In genomic region chr13:97408938-97409337, GRCh38 we compare ENCODE assay signal across 20 cellular contexts. TPM values are rescaled to one million over a fixed set of nuclear protein-coding genes. Genes with fewer than 3 reads are reported as not detected.
DNase-seq lines count a peak whose midpoint lies in the region; ATAC-seq, FAIRE-seq and TF ChIP-seq lines count a peak whose summit lies in the region.
"Had no signal": no experiment of that assay in that cellular context is flagged by ENCODE, and none has a peak within 500 bp of the region (broad histone marks: within the 10 kb centered on the region; RNA-seq: fewer than 3 reads in every experiment).

No MANE protein-coding gene starts in this region.

- no peak overlapping the region for H3K27ac ChIP-seq in HepG2 (ENCODE audit: extremely low read length, insufficient read depth, low read length)
- no peak overlapping the region for H3K27ac ChIP-seq in right lobe of liver
- H3K27ac ChIP-seq in GM12878 (ENCODE audit: control insufficient read depth, insufficient read depth): no peak overlapping the region
- H3K27ac ChIP-seq: 22Rv1; A549; BLaER1 treated with 17β-estradiol and CSF1 and Interleukin-3, amounts not matched to agents 10 nM and 100 nM; C4-2B had no signal

- intact Hi-C loops in HepG2 (cut with micrococcal nuclease; ENCODE audit: unreplicated experiment): no loop called here
- intact Hi-C loops in right lobe of liver (cut with DNase I): no loop called here
- intact Hi-C loops in GM12878 (cut with micrococcal nuclease; ENCODE audit: unreplicated experiment): no loop called here

- no peak for TF ChIP-seq CTCF in HepG2 (CRISPR knock-in tag; IDR thresholded peaks at IDR 0.05)
- no peak for TF ChIP-seq CTCF in right lobe of liver (IDR thresholded peaks at IDR 0.05)
- TF ChIP-seq CTCF in GM12878 (IDR thresholded peaks at IDR 0.05 in 2 of 3, conservative IDR thresholded peaks at IDR 0.05 in 1 of 3; ENCODE audit: control insufficient read depth in 2 of 3, extremely low read depth in 1 of 3, insufficient read depth in 1 of 3, low read depth in 3 of 3, low read length in 3 of 3): no peak

- SMC1A ChIA-PET in GM12878 (lab: Charles Lee; ENCODE audit: uncharacterized antibody, unreplicated experiment): no interaction called here

- TF ChIP-seq EP300 in HepG2 (IDR thresholded peaks at IDR 0.05; ENCODE audit: low read depth in 2 of 2, low read length in 2 of 2) (no peak), HepG2 (CRISPR knock-in tag; IDR thresholded peaks at IDR 0.05; ENCODE audit: borderline replicate concordance) (no peak), GM12878 (IDR thresholded peaks at IDR 0.05; ENCODE audit: borderline replicate concordance in 1 of 2, control insufficient read depth in 1 of 2, low read depth in 2 of 2, low read length in 2 of 2) (no peak)

- no peaks in the 10 kb centered on the region for H3K79me2 ChIP-seq in HepG2 (ENCODE audit: insufficient read depth, low read length)
- no peaks in the 10 kb centered on the region for H3K79me2 ChIP-seq in GM12878 (ENCODE audit: control insufficient read depth, insufficient read depth, low read length)

- no peak for TF ChIP-seq POLR2A in HepG2 (IDR thresholded peaks at IDR 0.05; ENCODE audit: insufficient read depth in 1 of 2, low read depth in 2 of 2, low read length in 2 of 2)
- no peak for TF ChIP-seq POLR2A in right lobe of liver (IDR thresholded peaks at IDR 0.05)
- TF ChIP-seq POLR2A in GM12878 (IDR thresholded peaks at IDR 0.05; ENCODE audit: low read depth, low read length): no peak

- no peak for TF ChIP-seq RAD21 in HepG2 (CRISPR knock-in tag; IDR thresholded peaks at IDR 0.05)
- no peak for TF ChIP-seq RAD21 in GM12878 (IDR thresholded peaks at IDR 0.05; ENCODE audit: insufficient read depth, low read depth, low read length)

- ATAC-seq in HepG2: no peak
- ATAC-seq in right lobe of liver: no peak
- no peak for ATAC-seq in GM12878
- ATAC-seq in HG03571 (IDR thresholded peaks at IDR 0.05; ENCODE audit: unreplicated experiment): no peak
- ATAC-seq: A549; CD8-positive, alpha-beta T cell had no signal

- H3K4me3 ChIP-seq in HepG2 (replicated peaks in 1 of 3; ENCODE audit: insufficient read depth in 1 of 3, low read depth in 2 of 3, low read length in 3 of 3): no peak overlapping the region
- no peak overlapping the region for H3K4me3 ChIP-seq in right lobe of liver
- H3K4me3 ChIP-seq in GM12878: no peak overlapping the region
- H3K4me3 ChIP-seq: A549; BLaER1 treated with 17β-estradiol and CSF1 and Interleukin-3, amounts not matched to agents 10 nM and 100 nM had no signal

- POLR2A ChIA-PET in HepG2 (lab: Yijun Ruan, JAX): no interaction called here
- POLR2A ChIA-PET in GM12878 (lab: Charles Lee): no interaction called here

- H3K36me3 ChIP-seq in HepG2 (replicated peaks in 1 of 2; ENCODE audit: control insufficient read depth in 1 of 2, insufficient read depth in 2 of 2, low read length in 2 of 2): no peaks in the 10 kb centered on the region
- no peaks in the 10 kb centered on the region for H3K36me3 ChIP-seq in right lobe of liver
- no peaks in the 10 kb centered on the region for H3K36me3 ChIP-seq in GM12878 (ENCODE audit: control insufficient read depth in 2 of 2, insufficient read depth in 2 of 2, low read length in 1 of 2)
- H3K36me3 ChIP-seq: BLaER1 treated with 17β-estradiol and CSF1 and Interleukin-3, amounts not matched to agents 10 nM and 100 nM had no signal

- H2AFZ ChIP-seq in HepG2 (ENCODE audit: low read length) (no peak overlapping the region), GM12878 (ENCODE audit: control insufficient read depth, low read depth, low read length) (no peak overlapping the region)

- no peaks in the 10 kb centered on the region for H4K20me1 ChIP-seq in HepG2 (ENCODE audit: insufficient read depth, low read length)
- H4K20me1 ChIP-seq in GM12878 (ENCODE audit: control insufficient read depth, insufficient read depth): no peaks in the 10 kb centered on the region
- H4K20me1 ChIP-seq: BLaER1 treated with 17β-estradiol and CSF1 and Interleukin-3, amounts not matched to agents 10 nM and 100 nM had no signal

- H3K9me3 ChIP-seq in HepG2 (ENCODE audit: low read length) (no peaks in the 10 kb centered on the region), right lobe of liver (no peaks in the 10 kb centered on the region), GM12878 (replicated peaks; ENCODE audit: control insufficient read depth, insufficient read depth, low read length) (no peaks in the 10 kb centered on the region)
- H3K9me3 ChIP-seq: A549 had no signal

- FAIRE-seq in HepG2 (lab: Jason Lieb, UNC) (no peak), GM12878 (lab: Jason Lieb, UNC) (no peak)
- FAIRE-seq: A549, D721Med, G401.6, GM12892, GM18507 had no signal

- in situ Hi-C loops in HepG2 (cut with HindIII; ENCODE audit: extremely low pct_ligation_motif_present, low pct_unique_long_range_greater_than_20kb) (no loop called here), GM12878 (cut with MboI) (no loop called here)

- BruUV-seq in HepG2 (replicated peaks; lab: Mats Ljungman, UMichigan): no TSS peak
- no TSS peak for BruUV-seq in GM12878 (replicated peaks; lab: Mats Ljungman, UMichigan)

- CTCF ChIA-PET in HepG2 (lab: Yijun Ruan, JAX; ENCODE audit: low intra/inter-chr PET ratio, low total read pairs): no interaction called here
- CTCF ChIA-PET in GM12878 (lab: Yijun Ruan, JAX): interaction anchor here (1.1 kb wide), 1 partner anchor 18 kb away, joined by 3 read pairs; no protein-coding TSS in a partner anchor

- H3K9ac ChIP-seq in HepG2 (ENCODE audit: insufficient read depth, low read depth, low read length) (no peak overlapping the region), GM12878 (ENCODE audit: control insufficient read depth, insufficient read depth, low read length) (no peak overlapping the region)
- H3K9ac ChIP-seq: BLaER1 treated with 17β-estradiol and CSF1 and Interleukin-3, amounts not matched to agents 10 nM and 100 nM had no signal

- H3K4me1 ChIP-seq in HepG2 (ENCODE audit: insufficient read depth, low read length): no peaks in the 10 kb centered on the region
- no peaks in the 10 kb centered on the region for H3K4me1 ChIP-seq in right lobe of liver
- no peaks in the 10 kb centered on the region for H3K4me1 ChIP-seq in GM12878 (ENCODE audit: control insufficient read depth, insufficient read depth, low read length)
- H3K4me1 ChIP-seq: A549, Caco-2 had no signal

- RAD21 ChIA-PET in GM12878 (lab: Charles Lee; ENCODE audit: unreplicated experiment): no interaction called here

- 46% methylated on average over 2 of the region's 2 CpGs for WGBS in HepG2 (ENCODE audit: low lambda C conversion rate)
- WGBS in right lobe of liver (ENCODE audit: insufficient coverage, low coverage, low lambda C conversion rate, missing lambda C conversion rate): 92% methylated on average over 2 of the region's 2 CpGs
- 87% methylated on average over 2 of the region's 2 CpGs for WGBS in GM12878 (ENCODE audit: insufficient coverage, insufficient replicate concordance, low lambda C conversion rate, missing lambda C conversion rate)

- DNase-seq in HepG2 (ENCODE audit: low spot score) (no peak), right lobe of liver (no peak), GM12878 (ENCODE audit: low read depth, low spot score) (no peak)
- no peak for DNase-seq in activated CD4-positive, alpha-beta T cell treated with anti-CD3 and anti-CD28 coated beads, Interleukin-2, amount 50 U/mL, for 1 hour
- DNase-seq: AML-193; Caco-2; Calu3; CD4-positive, alpha-beta T cell; CD8-positive, alpha-beta T cell; DMS79 treated with DMSO at 0.1 percent for 48 hours; GF-D8 had no signal

- no peaks in the 10 kb centered on the region for H3K27me3 ChIP-seq in HepG2 (ENCODE audit: control insufficient read depth in 1 of 2, insufficient read depth in 2 of 2, low read length in 2 of 2)
- H3K27me3 ChIP-seq in right lobe of liver: no peaks in the 10 kb centered on the region
- no peaks in the 10 kb centered on the region for H3K27me3 ChIP-seq in GM12878 (replicated peaks in 1 of 2; ENCODE audit: control insufficient read depth in 2 of 2, insufficient read depth in 2 of 2, low read length in 1 of 2)
- H3K27me3 ChIP-seq: BLaER1 treated with 17β-estradiol and CSF1 and Interleukin-3, amounts not matched to agents 10 nM and 100 nM had no signal

- no peak overlapping the region for H3K4me2 ChIP-seq in HepG2 (ENCODE audit: low read depth, low read length)
- no peak overlapping the region for H3K4me2 ChIP-seq in GM12878 (ENCODE audit: control insufficient read depth, insufficient read depth)
- H3K4me2 ChIP-seq: A549; BLaER1 treated with 17β-estradiol and CSF1 and Interleukin-3, amounts not matched to agents 10 nM and 100 nM had no signal

RNA-seq across cellular contexts. Expression of gene RAP2A, which starts 25.0 kb away (rescaled TPM):
- total RNA-seq in HepG2 (2016; rRNA removed; fragmentation: Illumina TruSeq; extraction: Trizol) (23.1 and 31.2 TPM in 2 replicates), right lobe of liver (10 to 100 TPM in 1 of 6 experiments, 1 to 10 TPM in 5; 7.4 to 16.5 (median 8.8) TPM), GM12878 (2014; rRNA removed) (18.8 and 22.5 TPM in 2 replicates), GM12878 (2014; rRNA removed; fragmentation: Illumina TruSeq; extraction: Trizol) (25.5 and 26.3 TPM in 2 replicates), GM12878 (2021) (35.1 and 38.5 TPM in 2 replicates)
- 8.2 and 8.3 TPM in 2 replicates for total RNA-seq in HepG2 (2016; cell fraction: cytosol; rRNA removed; fragmentation: Illumina TruSeq; extraction: Trizol; ENCODE audit: low read depth)
- 22.5 and 27.5 TPM in 2 replicates for total RNA-seq in HepG2 (2016; cell fraction: insoluble cytoplasmic fraction; rRNA removed; fragmentation: Illumina TruSeq; extraction: Trizol)
- total RNA-seq in HepG2 (2016; cell fraction: membrane; rRNA removed; fragmentation: Illumina TruSeq; extraction: Trizol): 37.9 and 44.9 TPM in 2 replicates
- 11.6 and 12.3 TPM in 2 replicates for total RNA-seq in HepG2 (2016; cell fraction: nucleus; rRNA removed; fragmentation: Illumina TruSeq; extraction: Trizol)
- polyA plus RNA-seq in HepG2 (2011; rRNA removed) (9.9 and 10.3 TPM in 2 replicates), GM12878 (2011; rRNA removed) (32.6 and 43.0 TPM in 2 replicates), GM12878 (2014; fragmentation: Illumina TruSeq; extraction: Trizol) (18.9 and 24.0 TPM in 2 replicates), GM12878 (2014; fragmentation: Nextera tagmentation; extraction: Ambion mirVana) (1 to 10 TPM; 5.8 to 6.0 TPM), GM12878 (2014; rRNA removed) (9.1 and 11.0 TPM in 2 replicates), GM12878 (2016; fragmentation: Nextera tagmentation; extraction: Ambion mirVana) (1 to 10 TPM; 3.5 to 4.2 TPM)
- 3.2 and 5.4 TPM in 2 replicates for polyA plus RNA-seq in HepG2 (2011; cell fraction: cytosol; rRNA removed)
- polyA plus RNA-seq in HepG2 (2011; cell fraction: nucleus; rRNA removed): 3.2 and 3.5 TPM in 2 replicates
- polyA plus RNA-seq in HepG2 (2012): 11.4 and 12.1 TPM in 2 replicates
- 8.7 and 9.1 TPM in 2 replicates for polyA plus RNA-seq in HepG2 (2016; cell fraction: cytosol; fragmentation: Illumina TruSeq; extraction: Trizol; ENCODE audit: low read depth)
- polyA plus RNA-seq in HepG2 (2016; cell fraction: insoluble cytoplasmic fraction; fragmentation: Illumina TruSeq; extraction: Trizol; ENCODE audit: low read depth): 23.3 and 25.3 TPM in 2 replicates
- polyA plus RNA-seq in HepG2 (2016; cell fraction: membrane; fragmentation: Illumina TruSeq; extraction: Trizol; ENCODE audit: low read depth): 20.5 and 25.5 TPM in 2 replicates
- polyA plus RNA-seq in HepG2 (2016; cell fraction: nucleus; fragmentation: Illumina TruSeq; extraction: Trizol; ENCODE audit: insufficient read depth, low read depth): 12.6 TPM in 2 replicates
- polyA minus RNA-seq in HepG2 (2011; rRNA and poly(A)+ RNA removed; ENCODE audit: low replicate concordance): 44.2 and 45.5 TPM in 2 replicates
- polyA minus RNA-seq in HepG2 (2011; cell fraction: cytosol; rRNA and poly(A)+ RNA removed): 14.5 and 18.9 TPM in 2 replicates
- 12.9 and 17.0 TPM in 2 replicates for polyA minus RNA-seq in HepG2 (2011; cell fraction: nucleus; rRNA and poly(A)+ RNA removed)
- 19.9 and 20.3 TPM in 2 replicates for total RNA-seq in GM12878 (2013; cell fraction: nucleolus; rRNA removed)
- polyA plus RNA-seq in GM12878 (2011; ENCODE audit: low read depth): 4.9 TPM
- polyA plus RNA-seq in GM12878 (2011; cell fraction: cytosol; rRNA removed): 11.9 and 13.7 TPM in 2 replicates
- 9.6 and 23.0 TPM in 2 replicates for polyA plus RNA-seq in GM12878 (2011; cell fraction: nucleus; rRNA removed)
- polyA plus RNA-seq in GM12878 (2012): 10.9 and 12.4 TPM in 2 replicates
- polyA minus RNA-seq in GM12878 (2011; rRNA and poly(A)+ RNA removed): 44.0 and 49.4 TPM in 2 replicates
- 21.9 and 25.7 TPM in 2 replicates for polyA minus RNA-seq in GM12878 (2011; cell fraction: cytosol; rRNA and poly(A)+ RNA removed)
- 27.8 and 40.3 TPM in 2 replicates for polyA minus RNA-seq in GM12878 (2011; cell fraction: nucleus; rRNA and poly(A)+ RNA removed)
